Comparison of ENCODE assay signal across 10 cellular contexts in the genomic region with DNA sequence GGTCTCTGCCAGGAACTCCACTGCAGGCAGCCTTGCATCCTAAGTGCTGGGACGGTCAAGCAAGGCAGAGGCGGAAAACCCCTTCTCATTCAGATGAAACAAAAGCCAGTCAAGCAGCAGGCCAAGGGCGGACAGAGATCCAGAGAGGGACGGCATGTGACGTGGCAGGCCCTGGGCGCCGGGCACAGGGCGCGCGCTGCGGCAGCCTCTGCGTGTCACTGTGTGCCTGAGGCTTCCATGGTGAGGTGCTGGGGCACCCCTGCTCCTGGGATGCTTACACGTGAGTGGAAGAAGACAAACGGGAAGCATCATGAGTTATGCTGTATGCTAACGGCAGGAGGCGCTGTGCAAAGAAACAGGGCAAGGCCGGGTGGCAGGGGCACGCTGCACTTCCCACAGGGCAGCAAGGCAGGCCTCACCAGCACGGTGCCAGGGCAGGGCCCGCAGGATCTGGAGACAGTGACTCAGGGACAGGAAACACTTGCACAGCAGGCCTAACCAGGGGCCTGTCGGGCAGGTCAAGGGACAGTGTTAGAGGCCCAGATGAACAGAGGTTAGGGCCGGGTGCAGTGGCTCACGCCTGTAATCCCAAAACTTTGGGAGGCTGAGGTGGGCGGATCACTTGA. TPM values are rescaled to one million over a fixed set of nuclear protein-coding genes. Genes with fewer than 3 reads are reported as not detected.
DNase-seq lines count a peak whose midpoint lies in the region; ATAC-seq and TF ChIP-seq lines count a peak whose summit lies in the region.
"Had no signal": no experiment of that assay in that cellular context is flagged by ENCODE, and none has a peak within 500 bp of the region (broad histone marks: within the 10 kb centered on the region; RNA-seq: fewer than 3 reads in every experiment).

No MANE protein-coding gene starts in this region.

- H3K27me3 ChIP-seq in gastroesophageal sphincter: no peaks in the 10 kb centered on the region
- no peaks in the 10 kb centered on the region for H3K27me3 ChIP-seq in gastrocnemius medialis
- H3K27me3 ChIP-seq: SJSA1 had no signal

- ATAC-seq in SK-N-SH treated with all-trans-retinoic acid at 6 μM for 48 hours (peak; percentile 30; the same call in 1 of the 3 replicates), gastroesophageal sphincter (no peak), gastrocnemius medialis (no peak), HG02884 (IDR thresholded peaks at IDR 0.05; ENCODE audit: unreplicated experiment) (no peak), GM18517 (IDR thresholded peaks at IDR 0.05; ENCODE audit: unreplicated experiment) (no peak)

- DNase-seq in HFF-Myc (ENCODE audit: extremely low read depth, low read depth) (no peak), gastrocnemius medialis (no peak), ACHN (no peak), RPMI8226 (no peak)
- DNase-seq: stimulated activated CD4-positive, alpha-beta T cell treated with anti-CD3 and anti-CD28 coated beads, Interleukin-12 subunit alpha, Interleukin-12 subunit beta, amount 100 ng/mL, for 4 hours had no signal

- in situ Hi-C loops in gastrocnemius medialis (cut with MboI; ENCODE audit: low sequenced_read_pairs in 4 of 4) (loop anchor here in 1 of 4 donors (25.0 kb wide), 1 partner anchor 209 kb away; no protein-coding TSS in a partner anchor), ACHN (cut with HindIII; ENCODE audit: low pct_ligation_motif_present, low pct_unique_long_range_greater_than_20kb, low sequenced_read_pairs) (no loop called here)

- no peak for TF ChIP-seq EP300 in gastroesophageal sphincter (IDR thresholded peaks at IDR 0.05)

- TF ChIP-seq POLR2A in gastroesophageal sphincter (IDR thresholded peaks at IDR 0.05): no peak
- no peak for TF ChIP-seq POLR2A in gastrocnemius medialis (IDR thresholded peaks at IDR 0.05)

- WGBS in gastroesophageal sphincter (ENCODE audit: low coverage in 1 of 2), 2 donors: 60 to 68% methylated on average over 1 to 5 of the region's 24 CpGs

- peak; percentile 16 for TF ChIP-seq CTCF in HFF-Myc (IDR thresholded peaks at IDR 0.05; ENCODE audit: low read depth, low read length, missing control alignments)
- no peak for TF ChIP-seq CTCF in gastroesophageal sphincter (IDR thresholded peaks at IDR 0.05)
- TF ChIP-seq CTCF in gastrocnemius medialis (IDR thresholded peaks at IDR 0.05 in 4 of 5, conservative IDR thresholded peaks at IDR 0.05 in 1 of 5): peak in 1 of 5 experiments; percentile 14

- intact Hi-C loops in gastrocnemius medialis (cut with DNase I; ENCODE audit: low total_unique reads): no loop called here

- H3K4me3 ChIP-seq in HFF-Myc (replicated peaks; ENCODE audit: low read depth, low read length) (no peak overlapping the region), gastroesophageal sphincter (no peak overlapping the region), gastrocnemius medialis (no peak overlapping the region)
- H3K4me3 ChIP-seq: SJSA1 had no signal

- no peaks in the 10 kb centered on the region for H3K9me3 ChIP-seq in gastroesophageal sphincter
- H3K9me3 ChIP-seq in gastrocnemius medialis: no peaks in the 10 kb centered on the region
- H3K9me3 ChIP-seq: SJSA1 had no signal

- H3K4me1 ChIP-seq in gastroesophageal sphincter: peaks cover 0 to 100% (median 49%) of the 10 kb centered on the region in 3 donors
- H3K4me1 ChIP-seq in gastrocnemius medialis: peaks cover 43 to 57% of the 10 kb centered on the region in 2 donors

- H3K36me3 ChIP-seq in gastroesophageal sphincter (peaks cover 0 to 22% of the 10 kb centered on the region in 2 donors), gastrocnemius medialis (peaks cover 0 to 3% of the 10 kb centered on the region in 2 donors)
- H3K36me3 ChIP-seq: SJSA1 had no signal

- H3K27ac ChIP-seq in gastroesophageal sphincter (peak overlapping the region in 3 of 4 donors; percentile 80 to 90 (median 81)), gastrocnemius medialis (peak overlapping the region; percentile 10 to 61 (median 43))
- H3K27ac ChIP-seq: SJSA1 had no signal

TF ChIP-seq in SK-N-SH treated with all-trans-retinoic acid at 6 μM for 48 hours, 23 proteins besides CTCF, POLR2A, EP300 and RAD21:
- TF ChIP-seq CSDC2 (CRISPR knock-in tag; IDR thresholded peaks at IDR 0.05) (no peak), ZNF565 (CRISPR knock-in tag; conservative IDR thresholded peaks at IDR 0.05; ENCODE audit: low read depth) (no peak), ISL1 (CRISPR knock-in tag; IDR thresholded peaks at IDR 0.05) (no peak)
- TF ChIP-seq, protein P1, sequence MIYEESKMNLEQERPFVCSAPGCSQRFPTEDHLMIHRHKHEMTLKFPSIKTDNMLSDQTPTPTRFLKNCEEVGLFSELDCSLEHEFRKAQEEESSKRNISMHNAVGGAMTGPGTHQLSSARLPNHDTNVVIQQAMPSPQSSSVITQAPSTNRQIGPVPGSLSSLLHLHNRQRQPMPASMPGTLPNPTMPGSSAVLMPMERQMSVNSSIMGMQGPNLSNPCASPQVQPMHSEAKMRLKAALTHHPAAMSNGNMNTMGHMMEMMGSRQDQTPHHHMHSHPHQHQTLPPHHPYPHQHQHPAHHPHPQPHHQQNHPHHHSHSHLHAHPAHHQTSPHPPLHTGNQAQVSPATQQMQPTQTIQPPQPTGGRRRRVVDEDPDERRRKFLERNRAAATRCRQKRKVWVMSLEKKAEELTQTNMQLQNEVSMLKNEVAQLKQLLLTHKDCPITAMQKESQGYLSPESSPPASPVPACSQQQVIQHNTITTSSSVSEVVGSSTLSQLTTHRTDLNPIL (CRISPR knock-in tag; IDR thresholded peaks at IDR 0.05; ENCODE audit: low read depth): no peak
- TF ChIP-seq, protein P2, sequence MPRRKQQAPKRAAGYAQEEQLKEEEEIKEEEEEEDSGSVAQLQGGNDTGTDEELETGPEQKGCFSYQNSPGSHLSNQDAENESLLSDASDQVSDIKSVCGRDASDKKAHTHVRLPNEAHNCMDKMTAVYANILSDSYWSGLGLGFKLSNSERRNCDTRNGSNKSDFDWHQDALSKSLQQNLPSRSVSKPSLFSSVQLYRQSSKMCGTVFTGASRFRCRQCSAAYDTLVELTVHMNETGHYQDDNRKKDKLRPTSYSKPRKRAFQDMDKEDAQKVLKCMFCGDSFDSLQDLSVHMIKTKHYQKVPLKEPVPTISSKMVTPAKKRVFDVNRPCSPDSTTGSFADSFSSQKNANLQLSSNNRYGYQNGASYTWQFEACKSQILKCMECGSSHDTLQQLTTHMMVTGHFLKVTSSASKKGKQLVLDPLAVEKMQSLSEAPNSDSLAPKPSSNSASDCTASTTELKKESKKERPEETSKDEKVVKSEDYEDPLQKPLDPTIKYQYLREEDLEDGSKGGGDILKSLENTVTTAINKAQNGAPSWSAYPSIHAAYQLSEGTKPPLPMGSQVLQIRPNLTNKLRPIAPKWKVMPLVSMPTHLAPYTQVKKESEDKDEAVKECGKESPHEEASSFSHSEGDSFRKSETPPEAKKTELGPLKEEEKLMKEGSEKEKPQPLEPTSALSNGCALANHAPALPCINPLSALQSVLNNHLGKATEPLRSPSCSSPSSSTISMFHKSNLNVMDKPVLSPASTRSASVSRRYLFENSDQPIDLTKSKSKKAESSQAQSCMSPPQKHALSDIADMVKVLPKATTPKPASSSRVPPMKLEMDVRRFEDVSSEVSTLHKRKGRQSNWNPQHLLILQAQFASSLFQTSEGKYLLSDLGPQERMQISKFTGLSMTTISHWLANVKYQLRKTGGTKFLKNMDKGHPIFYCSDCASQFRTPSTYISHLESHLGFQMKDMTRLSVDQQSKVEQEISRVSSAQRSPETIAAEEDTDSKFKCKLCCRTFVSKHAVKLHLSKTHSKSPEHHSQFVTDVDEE (CRISPR knock-in tag; IDR thresholded peaks at IDR 0.05): no peak

RNA-seq across cellular contexts. Expression of a gene that starts 6.1 kb away (rescaled TPM):
- total RNA-seq in gastroesophageal sphincter (10 to 100 TPM; 42.3 to 70.6 (median 49.1) TPM), gastrocnemius medialis (10 to 100 TPM; 49.8 to 91.7 (median 85.0) TPM)
